In genomic region chr13:20773194-20774080, GRCh38 we compare ENCODE assay signal across 8 cellular contexts.
A peak's percentile ranks its signal among the peaks of the same experiment; 100 is the strongest.
DNase-seq lines count a peak whose midpoint lies in the region; ATAC-seq, FAIRE-seq and TF ChIP-seq lines count a peak whose summit lies in the region.

EEF1AKMT1 (minus strand) TSS chr13:20773961; CDS start chr13:20757598, 16,363 bp downstream.

- H3K9ac ChIP-seq in rectal smooth muscle tissue (ENCODE audit: low read length): peak within 1 kb of the TSS; percentile 86

- ATAC-seq in GM18505 (IDR thresholded peaks at IDR 0.05; ENCODE audit: unreplicated experiment) (peak; percentile 93), HG02970 (IDR thresholded peaks at IDR 0.05; ENCODE audit: low FRiP score, unreplicated experiment) (peak; percentile 87)

- H3K27me3 ChIP-seq in rectal smooth muscle tissue (ENCODE audit: control insufficient read depth, insufficient read depth, low read length): no peaks in the 10 kb centered on the region

- H3K4me3 ChIP-seq in astrocyte of the cerebellum (ENCODE audit: low read depth, low read length): peak within 1 kb of the TSS; percentile 54
- H3K4me3 ChIP-seq in rectal smooth muscle tissue (ENCODE audit: low read length): peak within 1 kb of the TSS; percentile 95

- DNase-seq in NCI-H1930 (lab: John Stamatoyannopoulos, UW) (peak; percentile 88 to 94), T-helper 22 cell (ENCODE audit: low read depth) (peak; percentile 80), astrocyte of the cerebellum (ENCODE audit: low read depth) (peak; percentile 76), hepatic stellate cell (ENCODE audit: low spot score) (peak; percentile 88), urothelium cell line (ENCODE audit: low spot score) (no peak)

- no peak for TF ChIP-seq CTCF in astrocyte of the cerebellum (IDR thresholded peaks at IDR 0.05; ENCODE audit: low read depth, low read length, missing control alignments)

- in situ Hi-C loops in astrocyte of the cerebellum (cut with HindIII; ENCODE audit: low sequenced_read_pairs): no loop called here

- H3K4me1 ChIP-seq in rectal smooth muscle tissue (ENCODE audit: control insufficient read depth, insufficient read depth, low read length): peaks cover 4% of the 10 kb centered on the region

- H3K36me3 ChIP-seq in rectal smooth muscle tissue (ENCODE audit: control insufficient read depth, insufficient read depth, low read length): peaks cover 3% of the 10 kb centered on the region

- H3K27ac ChIP-seq in rectal smooth muscle tissue (ENCODE audit: low read depth, low read length): peak within 1 kb of the TSS; percentile 83

- FAIRE-seq in urothelium cell line (lab: Jason Lieb, UNC): no peak

- peak; percentile 96 for TF ChIP-seq POLR2A in GM18505 (IDR thresholded peaks at IDR 0.05; ENCODE audit: borderline replicate concordance, extremely low read depth, insufficient read depth, insufficient read length)
